7 cellular contexts compared by ENCODE assay signal in the genomic region with DNA sequence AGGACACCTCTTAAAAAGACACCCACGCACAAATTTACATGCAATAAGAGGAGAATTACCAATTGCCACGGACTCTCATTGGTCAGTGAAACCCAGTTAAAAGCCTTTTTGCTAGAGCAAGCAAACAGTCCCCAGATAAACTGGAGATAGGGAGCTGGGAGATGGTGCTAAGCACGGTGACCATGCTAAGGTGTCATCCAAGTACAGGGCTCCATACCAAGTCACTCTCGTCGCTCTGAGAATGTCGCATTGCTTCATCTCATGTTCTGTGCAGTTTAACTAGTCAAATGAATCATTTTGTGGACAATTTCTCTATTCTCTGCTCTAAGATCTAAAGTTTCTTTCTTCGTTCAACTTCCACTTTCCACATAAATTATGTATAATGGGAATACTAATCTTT.
"Had no signal": no experiment of that assay in that cellular context is flagged by ENCODE, and none has a peak within 500 bp of the region (broad histone marks: within the 10 kb centered on the region; RNA-seq: fewer than 3 reads in every experiment).

No MANE protein-coding gene starts in this region.

- H3K27ac ChIP-seq: HL-60 had no signal

- DNase-seq: IMR-90, KBM-7, KG1 had no signal

- ATAC-seq: HepG2, K562 had no signal

- FAIRE-seq: HepG2, HTR-8/SVneo, K562 had no signal

- H3K4me3 ChIP-seq: K562 had no signal
